In the genomic region with DNA sequence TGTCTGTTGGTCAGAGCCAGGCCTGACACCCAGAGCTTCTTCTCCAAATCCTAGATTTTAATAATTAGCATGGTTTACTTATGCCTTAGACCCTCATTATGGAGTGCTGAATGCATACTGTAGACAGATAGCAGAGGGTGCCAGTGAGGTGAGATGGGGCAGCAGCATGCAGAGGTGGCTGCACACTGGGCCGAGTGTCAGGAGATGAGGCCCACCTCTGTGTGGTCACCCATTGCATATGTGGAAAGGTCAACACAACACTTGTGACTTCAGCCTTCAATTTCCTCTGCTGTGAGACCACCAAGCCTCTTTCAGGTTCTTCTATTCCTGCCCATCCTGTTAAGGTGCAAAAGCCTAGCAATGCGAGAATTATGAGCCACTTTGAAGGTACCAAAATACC, we compare ENCODE assay signal across 15 cellular contexts. TPM values are rescaled to one million over a fixed set of nuclear protein-coding genes. Genes with fewer than 3 reads are reported as not detected.
DNase-seq lines count a peak whose midpoint lies in the region; ATAC-seq and TF ChIP-seq lines count a peak whose summit lies in the region.
"Had no signal": no experiment of that assay in that cellular context is flagged by ENCODE, and none has a peak within 500 bp of the region (broad histone marks: within the 10 kb centered on the region; RNA-seq: fewer than 3 reads in every experiment).

No MANE protein-coding gene starts in this region.

- peaks cover 0 to 12% (median 0%) of the 10 kb centered on the region in 11 experiments; a peak in 3 of 22 replicates for H4K20me1 ChIP-seq in BLaER1 treated with 17β-estradiol and CSF1 and Interleukin-3, amounts not matched to agents 10 nM and 100 nM

- no peaks in the 10 kb centered on the region for H3K27me3 ChIP-seq in BLaER1 treated with 17β-estradiol and CSF1 and Interleukin-3, amounts not matched to agents 10 nM and 100 nM
- no peaks in the 10 kb centered on the region for H3K27me3 ChIP-seq in CD8-positive, alpha-beta T cell (ENCODE audit: insufficient read depth, low read length)
- no peaks in the 10 kb centered on the region for H3K27me3 ChIP-seq in naive thymus-derived CD4-positive, alpha-beta T cell (ENCODE audit: control insufficient read depth in 2 of 2, insufficient read depth in 2 of 2, low read length in 2 of 2)
- H3K27me3 ChIP-seq: BE2C, gastrocnemius medialis had no signal

- CTCF ChIA-PET in CD8-positive, alpha-beta T cell (lab: Charles Lee): interaction anchor here (1.6 to 2.4 kb wide), 3 partner anchors 35 to 68 kb away, joined by 3 to 21 read pairs (median 4); a partner anchor contains a TSS
- CTCF ChIA-PET in activated CD4-positive, alpha-beta memory T cell treated with anti-CD3 and anti-CD28 coated beads, Interleukin-2, amount 10 ng/mL, durations not matched to agents 7 days and 5 days (lab: Charles Lee): interaction anchor here (2.1 to 2.4 kb wide), 2 partner anchors 18 to 40 kb away, joined by 5 to 29 read pairs; a partner anchor contains a TSS
- CTCF ChIA-PET in naive thymus-derived CD4-positive, alpha-beta T cell (lab: Charles Lee): interaction anchor here (0.6 to 3.3 kb wide), 8 partner anchors 8 to 54 kb away, joined by 3 to 15 read pairs (median 4); a partner anchor contains a TSS
- CTCF ChIA-PET in HEK293T (lab: Yijun Ruan, JAX): interaction anchor here (0.6 kb wide), 1 partner anchor 163 kb away, joined by 6 read pairs; a partner anchor contains a TSS

- peaks cover 0 to 9% (median 3%) of the 10 kb centered on the region in 11 experiments; a peak in 2 of 22 replicates for H3K9me3 ChIP-seq in BLaER1 treated with 17β-estradiol and CSF1 and Interleukin-3, amounts not matched to agents 10 nM and 100 nM (replicated peaks in 1 of 11)
- no peaks in the 10 kb centered on the region for H3K9me3 ChIP-seq in CD8-positive, alpha-beta T cell (ENCODE audit: low read length)
- H3K9me3 ChIP-seq in naive thymus-derived CD4-positive, alpha-beta T cell (ENCODE audit: control insufficient read depth in 2 of 3, low read length in 3 of 3): no peaks in the 10 kb centered on the region
- H3K9me3 ChIP-seq: BE2C, gastrocnemius medialis had no signal

- peak; percentile 7 for ATAC-seq in CD8-positive, alpha-beta T cell
- ATAC-seq in naive thymus-derived CD4-positive, alpha-beta T cell: no peak
- ATAC-seq in HG02885 (IDR thresholded peaks at IDR 0.05; ENCODE audit: poor library complexity, unreplicated experiment): no peak
- ATAC-seq: gastrocnemius medialis had no signal

- H3K4me1 ChIP-seq in BLaER1 treated with 17β-estradiol and CSF1 and Interleukin-3, amounts not matched to agents 10 nM and 100 nM: peaks cover 9 to 18% (median 15%) of the 10 kb centered on the region in 10 experiments
- H3K4me1 ChIP-seq in CD8-positive, alpha-beta T cell (ENCODE audit: insufficient read depth, low read length): peaks cover 30% of the 10 kb centered on the region
- H3K4me1 ChIP-seq in naive thymus-derived CD4-positive, alpha-beta T cell (ENCODE audit: control insufficient read depth in 2 of 2, insufficient read depth in 2 of 2, low read length in 2 of 2): peaks cover 23 to 47% of the 10 kb centered on the region in 2 donors
- H3K4me1 ChIP-seq: BE2C had no signal

- H3K36me3 ChIP-seq in BLaER1 treated with 17β-estradiol and CSF1 and Interleukin-3, amounts not matched to agents 10 nM and 100 nM: peaks cover 5 to 45% (median 15%) of the 10 kb centered on the region in 11 experiments; a peak in 18 of 22 replicates
- no peaks in the 10 kb centered on the region for H3K36me3 ChIP-seq in CD8-positive, alpha-beta T cell (ENCODE audit: insufficient read depth, low read length)
- peaks cover 0 to 3% (median 0%) of the 10 kb centered on the region in 3 experiments for H3K36me3 ChIP-seq in naive thymus-derived CD4-positive, alpha-beta T cell (ENCODE audit: control insufficient read depth in 2 of 3, insufficient read depth in 3 of 3, low read length in 3 of 3)
- H3K36me3 ChIP-seq: BE2C, gastrocnemius medialis had no signal

- H3K9me3 Mint-ChIP-seq in CD8-positive, alpha-beta T cell: no peaks in the 10 kb centered on the region
- H3K9me3 Mint-ChIP-seq in activated CD4-positive, alpha-beta memory T cell treated with anti-CD3 and anti-CD28 coated beads, Interleukin-2, amount 10 ng/mL, durations not matched to agents 7 days and 5 days: no peaks in the 10 kb centered on the region
- H3K9me3 Mint-ChIP-seq in naive thymus-derived CD4-positive, alpha-beta T cell: peaks cover 0 to 6% (median 0%) of the 10 kb centered on the region in 11 donors

- peak overlapping the region in 2 of 10 experiments; percentile 47 to 51; a peak in 1 of 20 replicates for H3K4me3 ChIP-seq in BLaER1 treated with 17β-estradiol and CSF1 and Interleukin-3, amounts not matched to agents 10 nM and 100 nM
- H3K4me3 ChIP-seq in CD8-positive, alpha-beta T cell (ENCODE audit: low read depth, low read length): peak overlapping the region; percentile 20
- peak overlapping the region; percentile 53 for H3K4me3 ChIP-seq in naive thymus-derived CD4-positive, alpha-beta T cell (ENCODE audit: low read length)

- intact Hi-C loops in CD8-positive, alpha-beta T cell (cut with DNase I, micrococcal nuclease): loop anchor here in 1 of 2 experiments (2.0 to 5.0 kb wide), 2 partner anchors 21 to 101 kb away; no protein-coding TSS in a partner anchor
- intact Hi-C loops in naive thymus-derived CD4-positive, alpha-beta T cell (cut with micrococcal nuclease): loop anchor here (2.0 to 5.0 kb wide), 4 partner anchors 19 to 101 kb away; no protein-coding TSS in a partner anchor

- POLR2A ChIA-PET in CD8-positive, alpha-beta T cell (lab: Charles Lee): interaction anchor here (1.0 to 2.7 kb wide), 4 partner anchors 8 to 39 kb away, joined by 3 to 23 read pairs (median 4); a partner anchor contains a TSS
- POLR2A ChIA-PET in activated CD4-positive, alpha-beta memory T cell treated with anti-CD3 and anti-CD28 coated beads, Interleukin-2, amount 10 ng/mL, durations not matched to agents 7 days and 5 days (lab: Charles Lee): interaction anchor here (0.9 to 2.3 kb wide), 4 partner anchors 10 to 38 kb away, joined by 3 to 17 read pairs (median 6); a partner anchor contains a TSS
- POLR2A ChIA-PET in naive thymus-derived CD4-positive, alpha-beta T cell (lab: Charles Lee): interaction anchor here (0.8 to 4.6 kb wide), 8 partner anchors 11 to 44 kb away, joined by 3 to 55 read pairs (median 7); a partner anchor contains a TSS
- POLR2A ChIA-PET in HEK293T (lab: Yijun Ruan, JAX): no interaction called here

- no peaks in the 10 kb centered on the region for H3K27me3 Mint-ChIP-seq in CD8-positive, alpha-beta T cell (ENCODE audit: low read depth)
- no peaks in the 10 kb centered on the region for H3K27me3 Mint-ChIP-seq in activated CD4-positive, alpha-beta memory T cell treated with anti-CD3 and anti-CD28 coated beads, Interleukin-2, amount 10 ng/mL, durations not matched to agents 7 days and 5 days
- H3K27me3 Mint-ChIP-seq in naive thymus-derived CD4-positive, alpha-beta T cell: no peaks in the 10 kb centered on the region

- peaks cover 12% of the 10 kb centered on the region for H3K36me3 Mint-ChIP-seq in CD8-positive, alpha-beta T cell
- peaks cover 11% of the 10 kb centered on the region for H3K36me3 Mint-ChIP-seq in activated CD4-positive, alpha-beta memory T cell treated with anti-CD3 and anti-CD28 coated beads, Interleukin-2, amount 10 ng/mL, durations not matched to agents 7 days and 5 days (ENCODE audit: low read depth)
- H3K36me3 Mint-ChIP-seq in naive thymus-derived CD4-positive, alpha-beta T cell: peaks cover 5 to 19% (median 13%) of the 10 kb centered on the region in 5 donors

- 0 out of 22 replicates have a peak overlapping the region, but pooled peaks of 1 of the 11 experiments have one; percentile 28 for H3K9ac ChIP-seq in BLaER1 treated with 17β-estradiol and CSF1 and Interleukin-3, amounts not matched to agents 10 nM and 100 nM

- peak overlapping the region; percentile 78 for H3K4me3 Mint-ChIP-seq in CD8-positive, alpha-beta T cell
- H3K4me3 Mint-ChIP-seq in activated CD4-positive, alpha-beta memory T cell treated with anti-CD3 and anti-CD28 coated beads, Interleukin-2, amount 10 ng/mL, durations not matched to agents 7 days and 5 days: peak overlapping the region; percentile 21
- H3K4me3 Mint-ChIP-seq in naive thymus-derived CD4-positive, alpha-beta T cell: peak overlapping the region; percentile 63 to 93 (median 84)

- H3K27ac ChIP-seq in BLaER1 treated with 17β-estradiol and CSF1 and Interleukin-3, amounts not matched to agents 10 nM and 100 nM: peak overlapping the region in 5 of 11 experiments; percentile 45 to 69 (median 65); a peak in 4 of 22 replicates
- peak overlapping the region; percentile 80 for H3K27ac ChIP-seq in CD8-positive, alpha-beta T cell (ENCODE audit: low read depth, low read length)
- H3K27ac ChIP-seq in naive thymus-derived CD4-positive, alpha-beta T cell (ENCODE audit: low read depth, low read length): peak overlapping the region; percentile 71
- H3K27ac ChIP-seq in caudate nucleus (ENCODE audit: low read depth, low read length): no peak overlapping the region
- H3K27ac ChIP-seq: epithelial cell of prostate had no signal

- no peak for TF ChIP-seq CTCF in CD8-positive, alpha-beta T cell (IDR thresholded peaks at IDR 0.05)

- DNase-seq in CD8-positive, alpha-beta T cell: no peak
- DNase-seq in activated CD4-positive, alpha-beta memory T cell treated with anti-CD3 and anti-CD28 coated beads, Interleukin-2, amount 10 ng/mL, durations not matched to agents 7 days and 5 days: no peak
- DNase-seq in naive thymus-derived CD4-positive, alpha-beta T cell: peak in 2 of 9 donors; percentile 9 to 16
- DNase-seq in HEK293T (ENCODE audit: extremely low spot score) (no peak), caudate nucleus (lab: John Stamatoyannopoulos, UW) (no peak)
- DNase-seq: BE2C, cortex of kidney, gastrocnemius medialis, NCI-H1436 treated with DMSO at 0.1 percent for 48 hours, NCI-H2227 treated with DMSO at 0.1 percent for 48 hours, Right ventricle myocardium superior, trophoblast cell had no signal

- peaks cover 65% of the 10 kb centered on the region for H3K4me1 Mint-ChIP-seq in CD8-positive, alpha-beta T cell (ENCODE audit: low read depth)
- peaks cover 52% of the 10 kb centered on the region for H3K4me1 Mint-ChIP-seq in activated CD4-positive, alpha-beta memory T cell treated with anti-CD3 and anti-CD28 coated beads, Interleukin-2, amount 10 ng/mL, durations not matched to agents 7 days and 5 days
- H3K4me1 Mint-ChIP-seq in naive thymus-derived CD4-positive, alpha-beta T cell: peaks cover 30 to 75% (median 69%) of the 10 kb centered on the region in 7 donors

- peak overlapping the region; percentile 97 for H3K27ac Mint-ChIP-seq in CD8-positive, alpha-beta T cell
- H3K27ac Mint-ChIP-seq in activated CD4-positive, alpha-beta memory T cell treated with anti-CD3 and anti-CD28 coated beads, Interleukin-2, amount 10 ng/mL, durations not matched to agents 7 days and 5 days: peak overlapping the region; percentile 93
- peak overlapping the region; percentile 93 to 99 (median 98) for H3K27ac Mint-ChIP-seq in naive thymus-derived CD4-positive, alpha-beta T cell

- peak overlapping the region; percentile 60 to 90 (median 71) for H3K4me2 ChIP-seq in BLaER1 treated with 17β-estradiol and CSF1 and Interleukin-3, amounts not matched to agents 10 nM and 100 nM

RNA-seq across cellular contexts. Expression of a gene that starts 39.7 kb away (rescaled TPM):
- 10 to 100 TPM; 22.3 to 25.4 TPM for total RNA-seq in CD8-positive, alpha-beta T cell
- total RNA-seq in activated CD4-positive, alpha-beta memory T cell treated with anti-CD3 and anti-CD28 coated beads, Interleukin-2, amount 10 ng/mL, durations not matched to agents 7 days and 5 days: 10 to 100 TPM; 45.1 to 45.5 TPM
- total RNA-seq in naive thymus-derived CD4-positive, alpha-beta T cell: 10 to 100 TPM; 23.2 to 81.4 (median 39.1) TPM
- polyA plus RNA-seq in naive thymus-derived CD4-positive, alpha-beta T cell: 10 to 100 TPM; 43.8 TPM

Comparison
In these comparisons a context has a peak if more than half of its experiments do, and no peak if none do; other contexts are left out.
1. H3K4me3 Mint-ChIP-seq: peak in every context shown above with its lines; median percentile 84 in naive thymus-derived CD4-positive, alpha-beta T cell; 78 in CD8-positive, alpha-beta T cell; 21 in activated CD4-positive, alpha-beta memory T cell treated with anti-CD3 and anti-CD28 coated beads, Interleukin-2, amount 10 ng/mL, durations not matched to agents 7 days and 5 days.